Comparison of ENCODE assay signal across 2 cellular contexts in the genomic region with DNA sequence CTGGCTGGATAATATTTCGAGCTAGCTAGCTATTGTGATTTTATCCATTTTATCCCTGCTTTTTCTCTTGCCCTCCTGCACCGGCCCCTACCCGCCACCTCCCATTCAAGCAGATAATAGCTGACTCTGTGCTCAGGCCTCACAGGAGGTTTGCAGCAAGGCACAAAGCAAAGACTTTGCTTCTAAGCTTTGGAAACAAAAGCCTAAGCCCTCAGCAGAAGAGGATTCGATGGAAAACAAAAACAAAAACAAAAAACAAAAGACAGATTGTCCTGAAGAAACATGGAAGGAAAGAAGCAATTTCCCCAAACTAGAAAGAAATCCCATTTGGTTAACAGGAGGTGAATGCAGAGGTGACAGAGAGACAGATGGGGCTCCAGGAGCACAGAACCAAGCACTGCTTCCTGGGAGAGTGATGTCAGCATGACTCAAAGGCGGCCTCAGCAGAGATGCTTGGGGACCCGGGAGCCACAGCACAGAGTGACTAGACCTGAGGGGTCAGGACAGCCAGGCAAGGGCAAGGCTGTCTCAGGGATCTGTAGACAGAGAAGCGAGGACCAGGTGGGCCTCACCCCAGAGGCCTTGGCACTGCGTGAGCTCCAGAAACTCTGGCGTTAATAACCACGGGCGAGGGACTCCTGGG.
TF ChIP-seq lines count a peak whose summit lies in the region.

No MANE protein-coding gene starts in this region.

TF ChIP-seq in K562, 482 proteins besides CTCF, POLR2A, EP300 and RAD21 (continued from another document):
- TF ChIP-seq TEAD1 (CRISPR knock-in tag; IDR thresholded peaks at IDR 0.05) (no peak), CAMTA2 (CRISPR knock-in tag; conservative IDR thresholded peaks at IDR 0.05) (no peak), U2AF1 (optimal IDR thresholded peaks at IDR 0.05; ENCODE audit: low read depth, low read length) (no peak), ELF4 (CRISPR knock-in tag; IDR thresholded peaks at IDR 0.05) (no peak)
- TF ChIP-seq, protein P1, sequence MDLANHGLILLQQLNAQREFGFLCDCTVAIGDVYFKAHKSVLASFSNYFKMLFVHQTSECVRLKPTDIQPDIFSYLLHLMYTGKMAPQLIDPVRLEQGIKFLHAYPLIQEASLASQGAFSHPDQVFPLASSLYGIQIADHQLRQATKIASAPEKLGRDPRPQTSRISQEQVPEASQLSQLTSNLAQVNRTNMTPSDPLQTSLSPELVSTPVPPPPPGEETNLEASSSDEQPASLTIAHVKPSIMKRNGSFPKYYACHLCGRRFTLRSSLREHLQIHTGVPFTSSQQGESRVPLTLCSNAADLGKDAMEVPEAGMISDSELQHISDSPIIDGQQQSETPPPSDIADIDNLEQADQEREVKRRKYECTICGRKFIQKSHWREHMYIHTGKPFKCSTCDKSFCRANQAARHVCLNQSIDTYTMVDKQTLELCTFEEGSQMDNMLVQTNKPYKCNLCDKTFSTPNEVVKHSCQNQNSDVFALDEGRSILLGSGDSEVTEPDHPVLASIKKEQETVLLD (IDR thresholded peaks at IDR 0.05), result no peak
- TF ChIP-seq, protein P2, sequence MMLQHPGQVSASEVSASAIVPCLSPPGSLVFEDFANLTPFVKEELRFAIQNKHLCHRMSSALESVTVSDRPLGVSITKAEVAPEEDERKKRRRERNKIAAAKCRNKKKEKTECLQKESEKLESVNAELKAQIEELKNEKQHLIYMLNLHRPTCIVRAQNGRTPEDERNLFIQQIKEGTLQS (IDR thresholded peaks at IDR 0.05), result peak; percentile 23; the same call in 1 of the 2 replicates
- TF ChIP-seq, protein P2 (CRISPR knock-in tag; conservative IDR thresholded peaks at IDR 0.05), result no peak

TF ChIP-seq in GM12891, 5 proteins besides CTCF, POLR2A, EP300 and RAD21 (continued from another document):
- TF ChIP-seq POLR2AphosphoS5 (IDR thresholded peaks at IDR 0.05; ENCODE audit: low read depth, low read length) (no peak), PAX5 (IDR thresholded peaks at IDR 0.05; ENCODE audit: insufficient read depth, low read length, severe bottlenecking) (no peak), TAF1 (IDR thresholded peaks at IDR 0.05; ENCODE audit: low read depth, low read length) (no peak), SPI1 (IDR thresholded peaks at IDR 0.05; ENCODE audit: low read depth, low read length) (no peak)
TF ChIP-seq in GM12891: peak in this region for 0.
